Comparison of ENCODE assay signal across 9 cellular contexts in genomic region chr9:95032580-95033298, GRCh38.
A peak's percentile ranks its signal among the peaks of the same experiment; 100 is the strongest.
DNase-seq lines count a peak whose midpoint lies in the region; ATAC-seq and TF ChIP-seq lines count a peak whose summit lies in the region.
"Had no signal": no experiment of that assay in that cellular context is flagged by ENCODE, and none has a peak within 500 bp of the region (broad histone marks: within the 10 kb centered on the region; RNA-seq: fewer than 3 reads in every experiment).

No MANE protein-coding gene starts in this region.

- DNase-seq in NCI-H2029 treated with DMSO at 0.1 percent for 48 hours (lab: John Stamatoyannopoulos, UW) (peak; percentile 98), ascending aorta (ENCODE audit: low spot score in 2 of 2) (no peak), left lobe of liver (ENCODE audit: low spot score) (no peak), COLO668 (lab: John Stamatoyannopoulos, UW; ENCODE audit: unreplicated experiment) (no peak), endodermal cell (no peak), GOT3 (lab: John Stamatoyannopoulos, UW) (no peak)
- DNase-seq: retina had no signal

- H3K27ac ChIP-seq in ascending aorta (peak overlapping the region; percentile 47 to 99), temporal lobe (ENCODE audit: low read depth, low read length) (peak overlapping the region; percentile 94), endodermal cell (ENCODE audit: low read depth, low read length) (no peak overlapping the region)

- TF ChIP-seq CTCF in ascending aorta (IDR thresholded peaks at IDR 0.05) (no peak), endodermal cell (conservative IDR thresholded peaks at IDR 0.05) (no peak)

- H3K27me3 ChIP-seq in ascending aorta, result no peaks in the 10 kb centered on the region
- peaks cover 55% of the 10 kb centered on the region for H3K27me3 ChIP-seq in endodermal cell (ENCODE audit: control insufficient read depth, insufficient read depth, low read length, poor library complexity, severe bottlenecking)

- H3K9me3 Mint-ChIP-seq in endodermal cell, result no peaks in the 10 kb centered on the region

- 70 to 72% methylated on average over 9 of the region's 9 CpGs for WGBS in endodermal cell (ENCODE audit: insufficient coverage in 1 of 2, insufficient read length in 1 of 2), 2 experiments

- H3K9ac ChIP-seq in endodermal cell (ENCODE audit: extremely low read depth, low read length, poor library complexity, severe bottlenecking), result no peak overlapping the region

- no peak overlapping the region for H3K27ac Mint-ChIP-seq in endodermal cell

- peaks cover 22% of the 10 kb centered on the region for H3K4me1 Mint-ChIP-seq in endodermal cell

- H3K4me1 ChIP-seq in ascending aorta, result peaks cover 24 to 90% of the 10 kb centered on the region in 2 donors
- H3K4me1 ChIP-seq in endodermal cell (ENCODE audit: control insufficient read depth, insufficient read depth, low read length), result peaks cover 24% of the 10 kb centered on the region

- ATAC-seq in left lobe of liver (peak; percentile 1), HG03159 (IDR thresholded peaks at IDR 0.05; ENCODE audit: unreplicated experiment) (no peak)

- no peak overlapping the region for H3K4me3 Mint-ChIP-seq in endodermal cell

- no peaks in the 10 kb centered on the region for H3K9me3 ChIP-seq in ascending aorta
- no peaks in the 10 kb centered on the region for H3K9me3 ChIP-seq in endodermal cell (ENCODE audit: control insufficient read depth, low read length)

- peak overlapping the region in 1 of 2 donors; percentile 33 for H3K4me3 ChIP-seq in ascending aorta
- no peak overlapping the region for H3K4me3 ChIP-seq in endodermal cell (ENCODE audit: low read length)

- H3K36me3 ChIP-seq in ascending aorta (peaks cover 0 to 6% of the 10 kb centered on the region in 2 donors), endodermal cell (ENCODE audit: control insufficient read depth, insufficient read depth, low read length) (no peaks in the 10 kb centered on the region)

- peaks cover 2% of the 10 kb centered on the region for H3K36me3 Mint-ChIP-seq in endodermal cell (ENCODE audit: low read depth)

- H3K27me3 Mint-ChIP-seq in endodermal cell (ENCODE audit: insufficient read depth), result peaks cover 42% of the 10 kb centered on the region

- intact Hi-C loops in ascending aorta (cut with DNase I), result no loop called here
